16 cellular contexts compared by ENCODE assay signal in the genomic region with DNA sequence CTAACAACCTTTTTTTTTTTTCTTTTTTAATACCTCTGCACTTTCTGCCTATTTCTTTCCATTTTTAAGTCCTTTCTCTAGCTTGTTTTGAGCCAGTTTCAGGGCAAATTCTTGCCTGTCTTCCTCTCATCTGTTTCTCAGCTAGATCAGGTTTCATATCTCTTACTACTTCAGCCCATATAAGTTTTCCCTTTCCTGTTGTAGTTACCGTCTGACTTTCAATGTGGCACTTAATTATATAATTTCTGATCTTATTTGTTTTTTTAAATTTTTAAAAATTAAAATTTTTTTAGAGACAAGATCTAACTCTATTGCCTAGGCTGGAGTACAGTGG.
DNase-seq lines count a peak whose midpoint lies in the region; ATAC-seq and TF ChIP-seq lines count a peak whose summit lies in the region.
"Had no signal": no experiment of that assay in that cellular context is flagged by ENCODE, and none has a peak within 500 bp of the region (broad histone marks: within the 10 kb centered on the region; RNA-seq: fewer than 3 reads in every experiment).

No MANE protein-coding gene starts in this region.

- no peaks in the 10 kb centered on the region for H3K36me3 Mint-ChIP-seq in activated naive CD8-positive, alpha-beta T cell

- H3K27me3 ChIP-seq in BE2C (no peaks in the 10 kb centered on the region), suprapubic skin (no peaks in the 10 kb centered on the region)
- H3K27me3 ChIP-seq: BLaER1, pancreas had no signal

- WGBS in suprapubic skin: 71% methylated on average over 1 of the region's 1 CpG

- H3K36me3 ChIP-seq in BE2C (no peaks in the 10 kb centered on the region), suprapubic skin (no peaks in the 10 kb centered on the region)
- H3K36me3 ChIP-seq: BLaER1, pancreas had no signal

- H3K9me3 Mint-ChIP-seq in activated naive CD8-positive, alpha-beta T cell (ENCODE audit: low read depth): no peaks in the 10 kb centered on the region

- TF ChIP-seq CTCF in BE2C (IDR thresholded peaks at IDR 0.05; ENCODE audit: low read depth, low read length): no peak
- TF ChIP-seq CTCF in suprapubic skin (IDR thresholded peaks at IDR 0.05): no peak

- H3K27me3 Mint-ChIP-seq in activated naive CD8-positive, alpha-beta T cell: no peaks in the 10 kb centered on the region

- no peak overlapping the region for H3K27ac ChIP-seq in suprapubic skin
- H3K27ac ChIP-seq: BLaER1, pancreas, SK-N-MC had no signal

- in situ Hi-C loops in G401 (cut with HindIII; ENCODE audit: low sequenced_read_pairs): no loop called here

- ATAC-seq in HG02870 (IDR thresholded peaks at IDR 0.05; ENCODE audit: unreplicated experiment): no peak
- ATAC-seq: K562 had no signal

- no peak overlapping the region for H3K4me3 Mint-ChIP-seq in activated naive CD8-positive, alpha-beta T cell

- H3K4me1 ChIP-seq in BE2C (no peaks in the 10 kb centered on the region), suprapubic skin (peaks cover 12% of the 10 kb centered on the region)

- DNase-seq in ELR (ENCODE audit: low read depth) (peak; percentile 20), HT1080 (ENCODE audit: low read depth) (peak; percentile 24), kidney tubule cell (ENCODE audit: low spot score) (peak; percentile 14), BE2C (no peak), G401 (ENCODE audit: low spot score) (no peak), suprapubic skin (ENCODE audit: low spot score in 2 of 2) (no peak)
- DNase-seq: DMS53, kidney glomerular epithelial cell, NCI-H446, pancreas had no signal

- H3K4me1 Mint-ChIP-seq in activated naive CD8-positive, alpha-beta T cell (ENCODE audit: low read depth): peaks cover 23% of the 10 kb centered on the region

- H3K9me3 ChIP-seq in BE2C (no peaks in the 10 kb centered on the region), suprapubic skin (no peaks in the 10 kb centered on the region)
- H3K9me3 ChIP-seq: BLaER1, pancreas had no signal

- peak overlapping the region; percentile 83 for H3K27ac Mint-ChIP-seq in activated naive CD8-positive, alpha-beta T cell

- TF ChIP-seq EP300 in suprapubic skin (IDR thresholded peaks at IDR 0.05): no peak

- no peak for TF ChIP-seq POLR2A in suprapubic skin (IDR thresholded peaks at IDR 0.05)

- no peak overlapping the region for H3K4me3 ChIP-seq in BE2C (ENCODE audit: low read depth, low read length)
- no peak overlapping the region for H3K4me3 ChIP-seq in suprapubic skin
- H3K4me3 ChIP-seq: BLaER1, K562, pancreas, SK-N-MC, skin epidermis had no signal

Comparison
In these comparisons a context has a peak if more than half of its experiments do, and no peak if none do; other contexts are left out.
1. DNase-seq: peak in ELR (single experiment), HT1080 (single experiment) and kidney tubule cell (single experiment); none in BE2C (single experiment), G401 (single experiment) and suprapubic skin (0 of 2).